6 cellular contexts compared by ENCODE assay signal in genomic region chr9:5783420-5783819, GRCh38. TPM values are rescaled to one million over a fixed set of nuclear protein-coding genes. Genes with fewer than 3 reads are reported as not detected.
DNase-seq lines count a peak whose midpoint lies in the region; ATAC-seq and TF ChIP-seq lines count a peak whose summit lies in the region.
"Not testable (repeated sequence)": the region's sequence is repeated elsewhere in the genome, so short reads cannot be mapped to it uniquely, and the experiment has no call there.

No MANE protein-coding gene starts in this region.

- not testable (repeated sequence) for H3K9me3 ChIP-seq in A673 (ENCODE audit: low read depth, low read length, poor library complexity, severe bottlenecking); HEK293 (ENCODE audit: control insufficient read depth, insufficient read depth, low read depth, low read length); psoas muscle

- CTCF ChIA-PET in A673 (lab: Charles Lee), result not testable (repeated sequence)
- CTCF ChIA-PET in HEK293 (lab: Yijun Ruan, JAX), result interaction anchor here (0.6 kb wide), 1 partner anchor 814 kb away, joined by 3 read pairs; no protein-coding TSS in a partner anchor
- CTCF ChIA-PET in activated CD8-positive, alpha-beta T cell treated with anti-CD3 and anti-CD28 coated beads for 36 hours (lab: Charles Lee), result interaction anchor here (0.6 to 0.9 kb wide), 2 partner anchors 10 to 161 kb away, joined by 3 to 4 read pairs; no protein-coding TSS in a partner anchor

- not testable (repeated sequence) for DNase-seq in A673 (ENCODE audit: low spot score); activated CD8-positive, alpha-beta T cell treated with anti-CD3 and anti-CD28 coated beads for 36 hours; activated naive CD8-positive, alpha-beta T cell treated with anti-CD3 and anti-CD28 coated beads, Interleukin-2, amount 50 U/mL, for 24 hours; memory B cell (ENCODE audit: low spot score in 2 of 2); psoas muscle

- peaks cover 35% of the 10 kb centered on the region for H3K9me3 Mint-ChIP-seq in activated CD8-positive, alpha-beta T cell treated with anti-CD3 and anti-CD28 coated beads for 36 hours
- H3K9me3 Mint-ChIP-seq in activated naive CD8-positive, alpha-beta T cell treated with anti-CD3 and anti-CD28 coated beads, Interleukin-2, amount 50 U/mL, for 24 hours, result peaks cover 23% of the 10 kb centered on the region
- H3K9me3 Mint-ChIP-seq in memory B cell, result peaks cover 15% of the 10 kb centered on the region

- not testable (repeated sequence) for TF ChIP-seq CTCF in A673 (conservative IDR thresholded peaks at IDR 0.05; ENCODE audit: low read depth, low read length); HEK293 (tag by site-specific recombination; IDR thresholded peaks at IDR 0.05); activated CD8-positive, alpha-beta T cell treated with anti-CD3 and anti-CD28 coated beads for 36 hours (IDR thresholded peaks at IDR 0.05); psoas muscle (IDR thresholded peaks at IDR 0.05)

- not testable (repeated sequence) for H3K4me3 Mint-ChIP-seq in activated CD8-positive, alpha-beta T cell treated with anti-CD3 and anti-CD28 coated beads for 36 hours; activated naive CD8-positive, alpha-beta T cell treated with anti-CD3 and anti-CD28 coated beads, Interleukin-2, amount 50 U/mL, for 24 hours; memory B cell

- not testable (repeated sequence) for H3K27me3 ChIP-seq in A673 (replicated peaks; ENCODE audit: insufficient read depth, low read depth, low read length, poor library complexity); psoas muscle (ENCODE audit: insufficient read depth in 3 of 3, low read length in 2 of 3)

- peak overlapping the region; percentile 30 for H3K27ac Mint-ChIP-seq in activated CD8-positive, alpha-beta T cell treated with anti-CD3 and anti-CD28 coated beads for 36 hours
- H3K27ac Mint-ChIP-seq in activated naive CD8-positive, alpha-beta T cell treated with anti-CD3 and anti-CD28 coated beads, Interleukin-2, amount 50 U/mL, for 24 hours, result peak overlapping the region; percentile 80
- H3K27ac Mint-ChIP-seq in memory B cell, result peak overlapping the region; percentile 50

- WGBS in psoas muscle, 3 donors, result 94 to 99% (median 98%) methylated on average over 3 of the region's 3 CpGs

- TSS peak; percentile 12 for BruUV-seq in A673 (replicated peaks; lab: Mats Ljungman, UMichigan)

- not testable (repeated sequence) for H3K27me3 Mint-ChIP-seq in activated CD8-positive, alpha-beta T cell treated with anti-CD3 and anti-CD28 coated beads for 36 hours; activated naive CD8-positive, alpha-beta T cell treated with anti-CD3 and anti-CD28 coated beads, Interleukin-2, amount 50 U/mL, for 24 hours; memory B cell

- peaks cover 88% of the 10 kb centered on the region for H3K36me3 Mint-ChIP-seq in activated CD8-positive, alpha-beta T cell treated with anti-CD3 and anti-CD28 coated beads for 36 hours (ENCODE audit: low read depth)
- peaks cover 70% of the 10 kb centered on the region for H3K36me3 Mint-ChIP-seq in activated naive CD8-positive, alpha-beta T cell treated with anti-CD3 and anti-CD28 coated beads, Interleukin-2, amount 50 U/mL, for 24 hours (ENCODE audit: low read depth)
- H3K36me3 Mint-ChIP-seq in memory B cell, result peaks cover 63% of the 10 kb centered on the region

- not testable (repeated sequence) for H3K27ac ChIP-seq in A673 (ENCODE audit: low read depth, low read length, poor library complexity, severe bottlenecking); HEK293 (ENCODE audit: extremely low read depth, low read depth, low read length)
- peak overlapping the region; percentile 27 for H3K27ac ChIP-seq in psoas muscle

- not testable (repeated sequence) for H3K4me3 ChIP-seq in A673 (ENCODE audit: low read depth, low read length, poor library complexity, severe bottlenecking); HEK293 (ENCODE audit: low read depth, low read length); psoas muscle

- not testable (repeated sequence) for ATAC-seq in activated CD8-positive, alpha-beta T cell treated with anti-CD3 and anti-CD28 coated beads for 36 hours; activated naive CD8-positive, alpha-beta T cell treated with anti-CD3 and anti-CD28 coated beads, Interleukin-2, amount 50 U/mL, for 24 hours; memory B cell (ENCODE audit: low read depth); psoas muscle

- intact Hi-C loops in A673 (cut with micrococcal nuclease; ENCODE audit: unreplicated experiment); activated CD8-positive, alpha-beta T cell treated with anti-CD3 and anti-CD28 coated beads for 36 hours (cut with micrococcal nuclease); psoas muscle (cut with DNase I): not testable (repeated sequence)

- H3K4me1 ChIP-seq in A673 (ENCODE audit: insufficient read depth, low read length, poor library complexity, severe bottlenecking); HEK293 (ENCODE audit: control insufficient read depth, insufficient read depth, low read length); psoas muscle: not testable (repeated sequence)

- POLR2A ChIA-PET in A673 (lab: Charles Lee; ENCODE audit: low non-redundant PET); HEK293 (lab: Yijun Ruan, JAX); activated CD8-positive, alpha-beta T cell treated with anti-CD3 and anti-CD28 coated beads for 36 hours (lab: Charles Lee): not testable (repeated sequence)

- peaks cover 25% of the 10 kb centered on the region for H3K4me1 Mint-ChIP-seq in activated CD8-positive, alpha-beta T cell treated with anti-CD3 and anti-CD28 coated beads for 36 hours (ENCODE audit: low read depth)
- H3K4me1 Mint-ChIP-seq in activated naive CD8-positive, alpha-beta T cell treated with anti-CD3 and anti-CD28 coated beads, Interleukin-2, amount 50 U/mL, for 24 hours, result peaks cover 27% of the 10 kb centered on the region
- H3K4me1 Mint-ChIP-seq in memory B cell, result not testable (repeated sequence)

- H3K36me3 ChIP-seq in A673 (ENCODE audit: insufficient read depth, low read length, poor library complexity, severe bottlenecking), result not testable (repeated sequence)
- H3K36me3 ChIP-seq in HEK293 (ENCODE audit: control insufficient read depth in 2 of 2, insufficient read depth in 1 of 2, low read length in 2 of 2) (peaks cover 3 to 37% of the 10 kb centered on the region in 2 experiments), psoas muscle (ENCODE audit: insufficient read depth in 1 of 2, low read depth in 1 of 2) (peaks cover 6 to 57% of the 10 kb centered on the region in 2 donors)

TF ChIP-seq in HEK293, 187 proteins besides CTCF, POLR2A, EP300 and RAD21:
- peak; percentile 71 for TF ChIP-seq ZNF146 (tag by site-specific recombination; IDR thresholded peaks at IDR 0.05)

RNA-seq across cellular contexts. Expression of gene ERMP1, which starts 49.5 kb away (rescaled TPM):
- total RNA-seq in A673 (2021) (11.1 and 11.5 TPM in 2 replicates), psoas muscle (10 to 100 TPM in 1 of 4 donors, 1 to 10 TPM in 3; 5.0 to 12.3 (median 9.4) TPM)
- 10 to 100 TPM; 14.7 to 15.9 TPM for total RNA-seq in activated CD8-positive, alpha-beta T cell treated with anti-CD3 and anti-CD28 coated beads for 36 hours
- polyA plus RNA-seq in psoas muscle, result 1 to 10 TPM; 2.4 to 8.8 (median 3.1) TPM

Comparison
In these comparisons a context has a peak if more than half of its experiments do, and no peak if none do; other contexts are left out.
1. H3K27ac Mint-ChIP-seq: peak in every context shown above with its lines; median percentile 80 in activated naive CD8-positive, alpha-beta T cell treated with anti-CD3 and anti-CD28 coated beads, Interleukin-2, amount 50 U/mL, for 24 hours; 50 in memory B cell; 30 in activated CD8-positive, alpha-beta T cell treated with anti-CD3 and anti-CD28 coated beads for 36 hours.